ENCODE assay signal across 16 cellular contexts in the genomic region with DNA sequence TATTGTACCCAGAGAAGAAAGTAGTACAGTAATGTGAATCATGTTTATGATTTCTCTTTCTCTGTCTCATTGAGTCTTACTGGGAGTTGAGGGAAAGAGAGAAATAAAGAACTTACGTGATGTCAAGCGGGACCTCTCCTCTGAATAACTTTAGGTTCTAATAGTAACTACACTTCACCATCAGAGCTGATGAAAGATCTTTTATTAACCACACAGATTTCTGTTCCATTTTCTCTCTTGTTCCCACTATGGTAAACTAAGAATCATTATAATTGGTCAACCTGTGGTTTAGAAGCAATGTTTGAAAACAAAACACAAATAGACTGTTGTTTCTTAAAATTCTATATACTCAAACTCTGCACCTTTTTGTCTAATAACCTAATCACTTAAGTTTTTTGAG.
DNase-seq lines count a peak whose midpoint lies in the region; ATAC-seq and TF ChIP-seq lines count a peak whose summit lies in the region.
"Had no signal": no experiment of that assay in that cellular context is flagged by ENCODE, and none has a peak within 500 bp of the region (broad histone marks: within the 10 kb centered on the region; RNA-seq: fewer than 3 reads in every experiment).

No MANE protein-coding gene starts in this region.

- no peak for TF ChIP-seq POLR2A in GM18505 (IDR thresholded peaks at IDR 0.05; ENCODE audit: borderline replicate concordance, extremely low read depth, insufficient read depth, insufficient read length)

- ATAC-seq in GM18505 (IDR thresholded peaks at IDR 0.05; ENCODE audit: unreplicated experiment) (peak; percentile 42), GM19463 (IDR thresholded peaks at IDR 0.05; ENCODE audit: unreplicated experiment) (peak; percentile 56), HG02623 (IDR thresholded peaks at IDR 0.05; ENCODE audit: unreplicated experiment) (peak; percentile 50), HG03378 (IDR thresholded peaks at IDR 0.05; ENCODE audit: unreplicated experiment) (peak; percentile 53)

- DNase-seq in NCI-H510A treated with DMSO at 0.1 percent for 48 hours (lab: John Stamatoyannopoulos, UW) (no peak), NOMO-1 treated with dmso at 0.1 percent for 144 hours (lab: John Stamatoyannopoulos, UW; ENCODE audit: unreplicated experiment) (no peak), dermis blood vessel endothelial cell (no peak), NCI-H446 treated with DMSO at 0.1 percent for 48 hours (lab: John Stamatoyannopoulos, UW) (no peak)
- DNase-seq: ACHN; activated CD4-positive, CD25-positive, alpha-beta regulatory T cell treated with anti-CD3 and anti-CD28 coated beads, Interleukin-2, amount 50 U/mL, for 72 hours; activated CD8-positive, alpha-beta memory T cell treated with anti-CD3 and anti-CD28 coated beads, Interleukin-2, amount 50 U/mL, for 48 hours; activated naive CD4-positive, alpha-beta T cell treated with anti-CD3 and anti-CD28 coated beads for 36 hours; brain microvascular endothelial cell; H7; NCI-H2081; NCI-H748 treated with DMSO at 0.1 percent for 48 hours had no signal
